Comparison of ENCODE assay signal across 1 cellular context in genomic region chr11:120335928-120336640, GRCh38.
TF ChIP-seq lines count a peak whose summit lies in the region.

TSS of gene ARHGEF12 (plus strand) at chr11:120336413. CDS start at chr11:120337244, 831 bp downstream.

TF ChIP-seq in HepG2, 621 proteins besides CTCF, POLR2A, EP300 and RAD21 (continued from another document and continues in another):
- TF ChIP-seq HOMEZ (CRISPR knock-in tag; IDR thresholded peaks at IDR 0.05; ENCODE audit: low read depth), result peak; percentile 100
- peak; percentile 82; the same call in 1 of the 2 replicates for TF ChIP-seq RELA (CRISPR knock-in tag; IDR thresholded peaks at IDR 0.05)
- peak; percentile 96 for TF ChIP-seq SALL1 (CRISPR knock-in tag; IDR thresholded peaks at IDR 0.05)
- TF ChIP-seq ZMYM2 (CRISPR knock-in tag; IDR thresholded peaks at IDR 0.05), result 0 out of 2 replicates have a peak, but pooled peaks have one; percentile 41
- TF ChIP-seq ZNF136 (CRISPR knock-in tag; IDR thresholded peaks at IDR 0.05; ENCODE audit: low read depth), result 0 out of 2 replicates have a peak, but pooled peaks have one; percentile 54
- TF ChIP-seq CHCHD3 (CRISPR knock-in tag; IDR thresholded peaks at IDR 0.05), result no peak; the same call in 1 of the 2 replicates
- TF ChIP-seq ZBTB3 (CRISPR knock-in tag; IDR thresholded peaks at IDR 0.05; ENCODE audit: borderline replicate concordance, low read depth), result no peak
- TF ChIP-seq, protein P1, sequence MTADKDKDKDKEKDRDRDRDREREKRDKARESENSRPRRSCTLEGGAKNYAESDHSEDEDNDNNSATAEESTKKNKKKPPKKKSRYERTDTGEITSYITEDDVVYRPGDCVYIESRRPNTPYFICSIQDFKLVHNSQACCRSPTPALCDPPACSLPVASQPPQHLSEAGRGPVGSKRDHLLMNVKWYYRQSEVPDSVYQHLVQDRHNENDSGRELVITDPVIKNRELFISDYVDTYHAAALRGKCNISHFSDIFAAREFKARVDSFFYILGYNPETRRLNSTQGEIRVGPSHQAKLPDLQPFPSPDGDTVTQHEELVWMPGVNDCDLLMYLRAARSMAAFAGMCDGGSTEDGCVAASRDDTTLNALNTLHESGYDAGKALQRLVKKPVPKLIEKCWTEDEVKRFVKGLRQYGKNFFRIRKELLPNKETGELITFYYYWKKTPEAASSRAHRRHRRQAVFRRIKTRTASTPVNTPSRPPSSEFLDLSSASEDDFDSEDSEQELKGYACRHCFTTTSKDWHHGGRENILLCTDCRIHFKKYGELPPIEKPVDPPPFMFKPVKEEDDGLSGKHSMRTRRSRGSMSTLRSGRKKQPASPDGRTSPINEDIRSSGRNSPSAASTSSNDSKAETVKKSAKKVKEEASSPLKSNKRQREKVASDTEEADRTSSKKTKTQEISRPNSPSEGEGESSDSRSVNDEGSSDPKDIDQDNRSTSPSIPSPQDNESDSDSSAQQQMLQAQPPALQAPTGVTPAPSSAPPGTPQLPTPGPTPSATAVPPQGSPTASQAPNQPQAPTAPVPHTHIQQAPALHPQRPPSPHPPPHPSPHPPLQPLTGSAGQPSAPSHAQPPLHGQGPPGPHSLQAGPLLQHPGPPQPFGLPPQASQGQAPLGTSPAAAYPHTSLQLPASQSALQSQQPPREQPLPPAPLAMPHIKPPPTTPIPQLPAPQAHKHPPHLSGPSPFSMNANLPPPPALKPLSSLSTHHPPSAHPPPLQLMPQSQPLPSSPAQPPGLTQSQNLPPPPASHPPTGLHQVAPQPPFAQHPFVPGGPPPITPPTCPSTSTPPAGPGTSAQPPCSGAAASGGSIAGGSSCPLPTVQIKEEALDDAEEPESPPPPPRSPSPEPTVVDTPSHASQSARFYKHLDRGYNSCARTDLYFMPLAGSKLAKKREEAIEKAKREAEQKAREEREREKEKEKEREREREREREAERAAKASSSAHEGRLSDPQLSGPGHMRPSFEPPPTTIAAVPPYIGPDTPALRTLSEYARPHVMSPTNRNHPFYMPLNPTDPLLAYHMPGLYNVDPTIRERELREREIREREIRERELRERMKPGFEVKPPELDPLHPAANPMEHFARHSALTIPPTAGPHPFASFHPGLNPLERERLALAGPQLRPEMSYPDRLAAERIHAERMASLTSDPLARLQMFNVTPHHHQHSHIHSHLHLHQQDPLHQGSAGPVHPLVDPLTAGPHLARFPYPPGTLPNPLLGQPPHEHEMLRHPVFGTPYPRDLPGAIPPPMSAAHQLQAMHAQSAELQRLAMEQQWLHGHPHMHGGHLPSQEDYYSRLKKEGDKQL (CRISPR knock-in tag; IDR thresholded peaks at IDR 0.05; ENCODE audit: low read depth), result peak; percentile 22; the same call in 1 of the 2 replicates
- TF ChIP-seq CEBPG (CRISPR knock-in tag; IDR thresholded peaks at IDR 0.05), result no peak
- no peak for TF ChIP-seq KLF13 (CRISPR knock-in tag; IDR thresholded peaks at IDR 0.05)
- peak; percentile 69 for TF ChIP-seq ZFX (CRISPR knock-in tag; IDR thresholded peaks at IDR 0.05; ENCODE audit: low read depth)
- TF ChIP-seq TMF1 (CRISPR knock-in tag; IDR thresholded peaks at IDR 0.05; ENCODE audit: low read depth), result 0 out of 2 replicates have a peak, but pooled peaks have one; percentile 27
- TF ChIP-seq CBX1 (IDR thresholded peaks at IDR 0.05; ENCODE audit: low read depth), result peak; percentile 94
- TF ChIP-seq ZBTB40 (IDR thresholded peaks at IDR 0.05), result no peak
- peak; percentile 80 for TF ChIP-seq ZBTB40 (CRISPR knock-in tag; IDR thresholded peaks at IDR 0.05)
- no peak for TF ChIP-seq ZNF354B (CRISPR knock-in tag; IDR thresholded peaks at IDR 0.05)
- TF ChIP-seq, protein P2, sequence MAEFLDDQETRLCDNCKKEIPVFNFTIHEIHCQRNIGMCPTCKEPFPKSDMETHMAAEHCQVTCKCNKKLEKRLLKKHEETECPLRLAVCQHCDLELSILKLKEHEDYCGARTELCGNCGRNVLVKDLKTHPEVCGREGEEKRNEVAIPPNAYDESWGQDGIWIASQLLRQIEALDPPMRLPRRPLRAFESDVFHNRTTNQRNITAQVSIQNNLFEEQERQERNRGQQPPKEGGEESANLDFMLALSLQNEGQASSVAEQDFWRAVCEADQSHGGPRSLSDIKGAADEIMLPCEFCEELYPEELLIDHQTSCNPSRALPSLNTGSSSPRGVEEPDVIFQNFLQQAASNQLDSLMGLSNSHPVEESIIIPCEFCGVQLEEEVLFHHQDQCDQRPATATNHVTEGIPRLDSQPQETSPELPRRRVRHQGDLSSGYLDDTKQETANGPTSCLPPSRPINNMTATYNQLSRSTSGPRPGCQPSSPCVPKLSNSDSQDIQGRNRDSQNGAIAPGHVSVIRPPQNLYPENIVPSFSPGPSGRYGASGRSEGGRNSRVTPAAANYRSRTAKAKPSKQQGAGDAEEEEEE (CRISPR knock-in tag; IDR thresholded peaks at IDR 0.05; ENCODE audit: borderline replicate concordance), result no peak
- TF ChIP-seq ZNF124 (CRISPR knock-in tag; IDR thresholded peaks at IDR 0.05), result no peak
- TF ChIP-seq, protein P3, sequence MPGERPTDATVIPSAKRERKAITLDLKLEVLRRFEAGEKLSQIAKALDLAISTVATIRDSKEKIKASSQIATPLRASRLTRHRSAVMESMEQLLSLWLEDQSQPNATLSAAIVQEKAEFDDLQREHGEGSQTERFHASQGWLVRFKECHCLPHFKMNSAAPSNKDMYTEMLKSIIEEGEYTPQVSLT (CRISPR knock-in tag; IDR thresholded peaks at IDR 0.05; ENCODE audit: borderline replicate concordance, low read depth), result 0 out of 2 replicates have a peak, but pooled peaks have one; percentile 55
- TF ChIP-seq YEATS4 (CRISPR knock-in tag; IDR thresholded peaks at IDR 0.05; ENCODE audit: borderline replicate concordance), result peak; percentile 93
- TF ChIP-seq TBP (CRISPR knock-in tag; IDR thresholded peaks at IDR 0.05), result no peak
- peak; percentile 31; the same call in 1 of the 2 replicates for TF ChIP-seq SOX5 (CRISPR knock-in tag; IDR thresholded peaks at IDR 0.05; ENCODE audit: borderline replicate concordance)
- TF ChIP-seq CREM (IDR thresholded peaks at IDR 0.05), result 0 out of 2 replicates have a peak, but pooled peaks have one; percentile 13
- TF ChIP-seq CREM (CRISPR knock-in tag; IDR thresholded peaks at IDR 0.05), result no peak
- TF ChIP-seq SUZ12 (IDR thresholded peaks at IDR 0.05; ENCODE audit: low read depth, low read length), result no peak
- TF ChIP-seq ZNF775 (CRISPR knock-in tag; IDR thresholded peaks at IDR 0.05; ENCODE audit: borderline replicate concordance), result no peak
- no peak; the same call in 1 of the 2 replicates for TF ChIP-seq HIC2 (CRISPR knock-in tag; IDR thresholded peaks at IDR 0.05; ENCODE audit: low read depth)
- TF ChIP-seq TEAD3 (CRISPR knock-in tag; optimal IDR thresholded peaks at IDR 0.05; ENCODE audit: borderline replicate concordance), result no peak
- peak; percentile 42; the same call in 1 of the 2 replicates for TF ChIP-seq RARA (CRISPR knock-in tag; IDR thresholded peaks at IDR 0.05)
- TF ChIP-seq, protein P4, sequence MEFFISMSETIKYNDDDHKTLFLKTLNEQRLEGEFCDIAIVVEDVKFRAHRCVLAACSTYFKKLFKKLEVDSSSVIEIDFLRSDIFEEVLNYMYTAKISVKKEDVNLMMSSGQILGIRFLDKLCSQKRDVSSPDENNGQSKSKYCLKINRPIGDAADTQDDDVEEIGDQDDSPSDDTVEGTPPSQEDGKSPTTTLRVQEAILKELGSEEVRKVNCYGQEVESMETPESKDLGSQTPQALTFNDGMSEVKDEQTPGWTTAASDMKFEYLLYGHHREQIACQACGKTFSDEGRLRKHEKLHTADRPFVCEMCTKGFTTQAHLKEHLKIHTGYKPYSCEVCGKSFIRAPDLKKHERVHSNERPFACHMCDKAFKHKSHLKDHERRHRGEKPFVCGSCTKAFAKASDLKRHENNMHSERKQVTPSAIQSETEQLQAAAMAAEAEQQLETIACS (CRISPR knock-in tag; IDR thresholded peaks at IDR 0.05), result peak; percentile 96
- 0 out of 4 replicates have a peak, but pooled peaks of 1 of the 2 experiments have one; percentile 28 for TF ChIP-seq NR2F1 (CRISPR knock-in tag; IDR thresholded peaks at IDR 0.05)
- no peak; the same call in 1 of the 2 replicates for TF ChIP-seq GTF3A (CRISPR knock-in tag; conservative IDR thresholded peaks at IDR 0.05)
- TF ChIP-seq RXRB (CRISPR knock-in tag; IDR thresholded peaks at IDR 0.05; ENCODE audit: borderline replicate concordance), result peak; percentile 65
- no peak for TF ChIP-seq CBX2 (IDR thresholded peaks at IDR 0.05; ENCODE audit: low read depth, low read length)
- no peak for TF ChIP-seq CBX2 (CRISPR knock-in tag; IDR thresholded peaks at IDR 0.05; ENCODE audit: low read depth)
